In the genomic region with DNA sequence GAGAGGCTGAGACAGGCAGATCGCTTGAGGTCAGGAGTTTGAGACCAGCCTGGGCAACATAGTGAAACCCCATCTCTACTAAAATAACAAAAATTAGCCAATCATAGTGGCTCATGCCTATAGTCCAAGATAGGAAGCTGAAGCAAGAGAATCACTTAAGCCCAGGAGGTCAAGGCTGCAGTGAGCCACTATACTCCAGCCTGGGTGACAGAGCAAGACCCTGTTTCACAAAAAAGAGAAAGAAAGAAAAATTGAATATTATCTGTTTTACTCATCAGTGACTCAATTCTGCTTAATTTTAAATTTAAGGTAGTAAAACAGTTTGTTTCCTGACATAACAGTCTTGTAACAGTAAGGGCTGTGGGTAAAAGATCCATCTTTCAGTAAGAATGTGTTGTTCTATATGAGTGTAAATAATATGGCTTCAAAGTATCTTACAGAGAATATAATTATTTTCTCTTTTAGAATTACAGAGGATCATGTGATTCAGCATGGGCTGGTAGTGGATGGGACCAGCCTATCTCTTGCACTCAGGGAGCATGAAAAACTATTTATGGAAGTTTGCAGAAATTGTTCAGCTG, we compare ENCODE assay signal across 28 cellular contexts.
"Had no signal": no experiment of that assay in that cellular context is flagged by ENCODE, and none has a peak within 500 bp of the region (broad histone marks: within the 10 kb centered on the region; RNA-seq: fewer than 3 reads in every experiment).

No MANE protein-coding gene starts in this region.

- ATAC-seq: activated CD8-positive, alpha-beta T cell treated with anti-CD3 and anti-CD28 coated beads for 36 hours had no signal

- H3K4me1 Mint-ChIP-seq: activated CD4-positive, alpha-beta T cell treated with anti-CD3 and anti-CD28 coated beads, Interleukin-2, amount 10 ng/mL, durations not matched to agents 24 days and 14 days had no signal

- H3K9me3 Mint-ChIP-seq: activated CD4-positive, alpha-beta T cell treated with anti-CD3 and anti-CD28 coated beads, Interleukin-2, amount 10 ng/mL, durations not matched to agents 24 days and 14 days; activated CD8-positive, alpha-beta T cell treated with anti-CD3 and anti-CD28 coated beads for 36 hours; activated naive CD8-positive, alpha-beta T cell treated with anti-CD3 and anti-CD28 coated beads, Interleukin-2, amount 10 ng/mL, durations not matched to agents 7 days and 5 days; activated T-helper 1 cell treated with anti-CD3 and anti-CD28 coated beads, Interleukin-12 subunit alpha, Interleukin-12 subunit beta, Interleukin-2, Interleukin-4 antibody, amounts not matched to agents 30 ng/mL and 10 ng/mL and 1 ng/mL, durations not matched to agents 14 hours and 24 hours and 36 hours; central memory CD8-positive, alpha-beta T cell had no signal

- H3K36me3 ChIP-seq: colonic mucosa had no signal

- H3K4me3 ChIP-seq: ascending aorta, cardiac muscle cell, colonic mucosa had no signal

- H3K27me3 Mint-ChIP-seq: activated CD4-positive, alpha-beta T cell treated with anti-CD3 and anti-CD28 coated beads, Interleukin-2, amount 10 ng/mL, durations not matched to agents 24 days and 14 days; activated CD8-positive, alpha-beta T cell treated with anti-CD3 and anti-CD28 coated beads for 36 hours; activated naive CD8-positive, alpha-beta T cell treated with anti-CD3 and anti-CD28 coated beads, Interleukin-2, amount 10 ng/mL, durations not matched to agents 7 days and 5 days; central memory CD8-positive, alpha-beta T cell had no signal

- DNase-seq: activated CD4-positive, alpha-beta T cell treated with anti-CD3 and anti-CD28 coated beads, Interleukin-2, amount 10 ng/mL, durations not matched to agents 24 days and 14 days; activated CD4-positive, alpha-beta T cell treated with anti-CD3 and anti-CD28 coated beads, Interleukin-2, amount 50 U/mL, for 4 hours; activated CD4-positive, CD25-positive, alpha-beta regulatory T cell treated with anti-CD3 and anti-CD28 coated beads, Interleukin-2, amount 50 U/mL, for 72 hours; activated CD8-positive, alpha-beta T cell treated with anti-CD3 and anti-CD28 coated beads for 36 hours; activated effector memory CD4-positive, alpha-beta T cell treated with Interleukin-2 at 50 U/mL for 16 hours; activated naive CD4-positive, alpha-beta T cell treated with anti-CD3 and anti-CD28 coated beads, Interleukin-2, amount 50 U/mL, for 16 hours; activated naive CD8-positive, alpha-beta T cell treated with anti-CD3 and anti-CD28 coated beads, Interleukin-2, amount 10 ng/mL, durations not matched to agents 7 days and 5 days; amygdala; colonic mucosa; Karpas-422; KBM-7; MM.1S; MV-4-11; NCI-H1092; NCI-H1436 treated with DMSO at 0.1 percent for 48 hours; NCI-H187; NCI-H2029 treated with DMSO at 0.1 percent for 48 hours; NCI-H2107; NCI-H2171; NCI-H510A; NCI-H526; NCI-H748 treated with DMSO at 0.1 percent for 48 hours; NK-92 treated with Interleukin-12 subunit alpha and Interleukin-12 subunit beta, amount 100 ng/mL, for 24 hours; Right ventricle myocardium superior had no signal

- H3K27me3 ChIP-seq: ascending aorta, cardiac muscle cell, colonic mucosa had no signal

- H3K4me1 ChIP-seq: ascending aorta, colonic mucosa had no signal

- H3K9me3 ChIP-seq: ascending aorta, colonic mucosa had no signal

- H3K27ac ChIP-seq: ascending aorta, cardiac muscle cell, colonic mucosa had no signal

- H3K4me3 Mint-ChIP-seq: activated CD4-positive, alpha-beta T cell treated with anti-CD3 and anti-CD28 coated beads, Interleukin-2, amount 10 ng/mL, durations not matched to agents 24 days and 14 days; activated CD8-positive, alpha-beta T cell treated with anti-CD3 and anti-CD28 coated beads for 36 hours; activated naive CD8-positive, alpha-beta T cell treated with anti-CD3 and anti-CD28 coated beads, Interleukin-2, amount 10 ng/mL, durations not matched to agents 7 days and 5 days; activated T-helper 1 cell treated with anti-CD3 and anti-CD28 coated beads, Interleukin-12 subunit alpha, Interleukin-12 subunit beta, Interleukin-2, Interleukin-4 antibody, amounts not matched to agents 30 ng/mL and 10 ng/mL and 1 ng/mL, durations not matched to agents 14 hours and 24 hours and 36 hours; central memory CD8-positive, alpha-beta T cell had no signal

- H3K27ac Mint-ChIP-seq: activated CD4-positive, alpha-beta T cell treated with anti-CD3 and anti-CD28 coated beads, Interleukin-2, amount 10 ng/mL, durations not matched to agents 24 days and 14 days; activated CD8-positive, alpha-beta T cell treated with anti-CD3 and anti-CD28 coated beads for 36 hours; activated naive CD8-positive, alpha-beta T cell treated with anti-CD3 and anti-CD28 coated beads, Interleukin-2, amount 10 ng/mL, durations not matched to agents 7 days and 5 days; activated T-helper 1 cell treated with anti-CD3 and anti-CD28 coated beads, Interleukin-12 subunit alpha, Interleukin-12 subunit beta, Interleukin-2, Interleukin-4 antibody, amounts not matched to agents 30 ng/mL and 10 ng/mL and 1 ng/mL, durations not matched to agents 14 hours and 24 hours and 36 hours had no signal
